In genomic region chr16:15142509-15143237, GRCh38 we compare ENCODE assay signal across 8 cellular contexts. TPM values are rescaled to one million over a fixed set of nuclear protein-coding genes. Genes with fewer than 3 reads are reported as not detected.
DNase-seq lines count a peak whose midpoint lies in the region; ATAC-seq, FAIRE-seq and TF ChIP-seq lines count a peak whose summit lies in the region.
"Not testable (repeated sequence)": the region's sequence is repeated elsewhere in the genome, so short reads cannot be mapped to it uniquely, and the experiment has no call there.

No MANE protein-coding gene starts in this region.

- dilution Hi-C loops in keratinocyte (cut with MboI; ENCODE audit: extremely low pct_ligation_motif_present, low sequenced_read_pairs) = not testable (repeated sequence)

- H3K9me3 ChIP-seq in heart left ventricle; keratinocyte (ENCODE audit: control insufficient read depth, low read depth, low read length); suprapubic skin; vagina: not testable (repeated sequence)

- 51 to 69% (median 65%) methylated on average over 12 to 22 of the region's 29 CpGs; no CpG with 5 or more reads in 1 of the 4 donors for WGBS in heart left ventricle, 4 donors
- WGBS in suprapubic skin = 25% methylated on average over 4 of the region's 29 CpGs

- H2AFZ ChIP-seq in keratinocyte (ENCODE audit: control insufficient read depth, low read length) = not testable (repeated sequence)

- H3K4me1 Mint-ChIP-seq in activated CD8-positive, alpha-beta memory T cell treated with anti-CD3 and anti-CD28 coated beads, Interleukin-2, amount 10 ng/mL, durations not matched to agents 7 days and 5 days = not testable (repeated sequence)

- H4K20me1 ChIP-seq in keratinocyte (ENCODE audit: control insufficient read depth, extremely low read depth, insufficient read depth, low read length) = not testable (repeated sequence)

- peak; percentile 81 for FAIRE-seq in keratinocyte (lab: Jason Lieb, UNC)

- ATAC-seq in activated CD8-positive, alpha-beta memory T cell treated with anti-CD3 and anti-CD28 coated beads, Interleukin-2, amount 10 ng/mL, durations not matched to agents 7 days and 5 days = not testable (repeated sequence)
- ATAC-seq in heart left ventricle = peak in 3 of 4 donors; percentile 15 to 41 (median 16)

- peaks cover 27% of the 10 kb centered on the region for H3K79me2 ChIP-seq in keratinocyte (ENCODE audit: control insufficient read depth, insufficient read depth, low read length)

- H3K9me1 ChIP-seq in keratinocyte (ENCODE audit: control insufficient read depth, extremely low read depth, insufficient read depth, low read length) = not testable (repeated sequence)

- not testable (repeated sequence) for H3K9ac ChIP-seq in keratinocyte (ENCODE audit: control insufficient read depth, extremely low read depth, insufficient read depth, low read length); rectal smooth muscle tissue (ENCODE audit: low read length)

- H3K4me3 ChIP-seq in H7 (ENCODE audit: insufficient read depth, low read depth, low read length); keratinocyte (ENCODE audit: control insufficient read depth in 2 of 3, extremely low read depth in 1 of 3, insufficient read depth in 2 of 3, low read depth in 1 of 3, low read length in 3 of 3); rectal smooth muscle tissue (ENCODE audit: low read length): not testable (repeated sequence)
- peak overlapping the region in 3 of 59 donors; percentile 4 to 44 (median 37) for H3K4me3 ChIP-seq in dorsolateral prefrontal cortex
- peak overlapping the region in 1 of 12 donors; percentile 13 for H3K4me3 ChIP-seq in heart left ventricle
- H3K4me3 ChIP-seq in suprapubic skin = peak overlapping the region; percentile 31
- peak overlapping the region; percentile 15 to 49 for H3K4me3 ChIP-seq in vagina

- DNase-seq in H7 = peak; percentile 6
- peak; percentile 25 for DNase-seq in activated CD8-positive, alpha-beta memory T cell treated with anti-CD3 and anti-CD28 coated beads, Interleukin-2, amount 10 ng/mL, durations not matched to agents 7 days and 5 days
- peak in 6 of 10 donors; percentile 35 to 72 (median 46) for DNase-seq in dorsolateral prefrontal cortex
- peak in 1 of 5 donors; percentile 53 for DNase-seq in heart left ventricle
- DNase-seq in keratinocyte (ENCODE audit: low read depth, low spot score); suprapubic skin (ENCODE audit: low spot score in 2 of 2); vagina (ENCODE audit: extremely low spot score in 2 of 2): not testable (repeated sequence)

- not testable (repeated sequence) for TF ChIP-seq POLR2A in heart left ventricle (IDR thresholded peaks at IDR 0.05); suprapubic skin (IDR thresholded peaks at IDR 0.05); vagina (IDR thresholded peaks at IDR 0.05)

- intact Hi-C loops in dorsolateral prefrontal cortex (cut with DNase I); heart left ventricle (cut with DNase I); vagina (cut with DNase I): not testable (repeated sequence)

- H3K27ac ChIP-seq in dorsolateral prefrontal cortex (peak overlapping the region in 35 of 59 donors; percentile 4 to 94 (median 56)), heart left ventricle (peak overlapping the region in 6 of 12 donors; percentile 23 to 94 (median 87)), rectal smooth muscle tissue (ENCODE audit: low read depth, low read length) (peak overlapping the region; percentile 94), vagina (peak overlapping the region; percentile 92)
- H3K27ac ChIP-seq in keratinocyte (ENCODE audit: control insufficient read depth, insufficient read depth, low read length); suprapubic skin: not testable (repeated sequence)

- TF ChIP-seq CTCF in dorsolateral prefrontal cortex (IDR thresholded peaks at IDR 0.05 in 54 of 56, conservative IDR thresholded peaks at IDR 0.05 in 2 of 56; ENCODE audit: low read depth in 1 of 56, partially characterized antibody in 56 of 56); heart left ventricle (IDR thresholded peaks at IDR 0.05); keratinocyte (optimal IDR thresholded peaks at IDR 0.05 in 1 of 3, IDR thresholded peaks at IDR 0.05 in 1 of 3, conservative IDR thresholded peaks at IDR 0.05 in 1 of 3; ENCODE audit: extremely low read depth in 1 of 3, insufficient read depth in 2 of 3, low read length in 3 of 3); suprapubic skin (IDR thresholded peaks at IDR 0.05); vagina (IDR thresholded peaks at IDR 0.05): not testable (repeated sequence)

- not testable (repeated sequence) for H3K27me3 Mint-ChIP-seq in activated CD8-positive, alpha-beta memory T cell treated with anti-CD3 and anti-CD28 coated beads, Interleukin-2, amount 10 ng/mL, durations not matched to agents 7 days and 5 days

- H3K36me3 Mint-ChIP-seq in activated CD8-positive, alpha-beta memory T cell treated with anti-CD3 and anti-CD28 coated beads, Interleukin-2, amount 10 ng/mL, durations not matched to agents 7 days and 5 days = not testable (repeated sequence)

- H3K4me1 ChIP-seq in heart left ventricle (peaks cover 0 to 68% (median 37%) of the 10 kb centered on the region in 12 donors), keratinocyte (ENCODE audit: control insufficient read depth, extremely low read depth, insufficient read depth, low read length) (peaks cover 51% of the 10 kb centered on the region), rectal smooth muscle tissue (ENCODE audit: control insufficient read depth, insufficient read depth, low read length) (peaks cover 40% of the 10 kb centered on the region), suprapubic skin (peaks cover 77% of the 10 kb centered on the region), vagina (peaks cover 72% of the 10 kb centered on the region)

- H3K27ac Mint-ChIP-seq in activated CD8-positive, alpha-beta memory T cell treated with anti-CD3 and anti-CD28 coated beads, Interleukin-2, amount 10 ng/mL, durations not matched to agents 7 days and 5 days = not testable (repeated sequence)

- not testable (repeated sequence) for H3K27me3 ChIP-seq in H7 (ENCODE audit: control insufficient read depth, insufficient read depth, low read length); dorsolateral prefrontal cortex; heart left ventricle; keratinocyte (ENCODE audit: control insufficient read depth, extremely low read depth, insufficient read depth, low read length); rectal smooth muscle tissue (ENCODE audit: control insufficient read depth, insufficient read depth, low read length); suprapubic skin; vagina

- TF ChIP-seq EP300 in suprapubic skin (IDR thresholded peaks at IDR 0.05) = not testable (repeated sequence)

- H3K4me2 ChIP-seq in keratinocyte (ENCODE audit: control insufficient read depth, extremely low read depth, insufficient read depth, low read depth, low read length) = not testable (repeated sequence)

- not testable (repeated sequence) for H3K4me3 Mint-ChIP-seq in activated CD8-positive, alpha-beta memory T cell treated with anti-CD3 and anti-CD28 coated beads, Interleukin-2, amount 10 ng/mL, durations not matched to agents 7 days and 5 days

- CTCF ChIA-PET in activated CD8-positive, alpha-beta memory T cell treated with anti-CD3 and anti-CD28 coated beads, Interleukin-2, amount 10 ng/mL, durations not matched to agents 7 days and 5 days (lab: Charles Lee) = not testable (repeated sequence)

- not testable (repeated sequence) for H3K36me3 ChIP-seq in H7 (replicated peaks; ENCODE audit: control insufficient read depth, insufficient read depth, low read length); heart left ventricle; keratinocyte (ENCODE audit: control insufficient read depth in 2 of 2, extremely low read depth in 1 of 2, insufficient read depth in 2 of 2, low read length in 2 of 2); rectal smooth muscle tissue (ENCODE audit: control insufficient read depth, insufficient read depth, low read length); suprapubic skin; vagina

- H3K9me3 Mint-ChIP-seq in activated CD8-positive, alpha-beta memory T cell treated with anti-CD3 and anti-CD28 coated beads, Interleukin-2, amount 10 ng/mL, durations not matched to agents 7 days and 5 days (ENCODE audit: low read depth) = not testable (repeated sequence)

RNA-seq across cellular contexts. Expression of gene RRN3, which starts 48.6 kb away (rescaled TPM):
- total RNA-seq in H7 (2014; rRNA removed; shearing (Covaris generic)) = 24.8 and 28.3 TPM in 2 replicates
- total RNA-seq in activated CD8-positive, alpha-beta memory T cell treated with anti-CD3 and anti-CD28 coated beads, Interleukin-2, amount 10 ng/mL, durations not matched to agents 7 days and 5 days = 10 to 100 TPM; 25.5 to 39.4 TPM
- total RNA-seq in dorsolateral prefrontal cortex = 10 to 100 TPM; 19.2 to 37.4 (median 27.2) TPM
- total RNA-seq in heart left ventricle = 10 to 100 TPM; 16.4 to 28.5 (median 19.2) TPM
- 10 to 100 TPM in 1 of 2 donors, 1 to 10 TPM in 1; 7.9 to 17.6 TPM for polyA plus RNA-seq in heart left ventricle
- 40.7 to 60.3 TPM (median 53.1 TPM) in 3 replicates for polyA plus RNA-seq in keratinocyte
- polyA plus RNA-seq in keratinocyte (2011; ENCODE audit: low read depth) = 39.3 TPM
- 28.6 and 54.5 TPM in 2 replicates for polyA plus RNA-seq in keratinocyte (2011; cell fraction: cytosol; rRNA removed)
- polyA plus RNA-seq in keratinocyte (2011; cell fraction: nucleus; rRNA removed) = 58.2 and 67.4 TPM in 2 replicates
- polyA plus RNA-seq in keratinocyte (2012; ENCODE audit: low replicate concordance) = 29.2 and 30.9 TPM in 2 replicates
- polyA minus RNA-seq in keratinocyte = 27.3 to 74.1 TPM (median 65.7 TPM) in 3 replicates
- 44.7 TPM for polyA minus RNA-seq in keratinocyte (2011; cell fraction: cytosol; rRNA and poly(A)+ RNA removed)
- polyA minus RNA-seq in keratinocyte (2011; cell fraction: nucleus; rRNA and poly(A)+ RNA removed) = 42.6 and 79.0 TPM in 2 replicates
- total RNA-seq in suprapubic skin = 10 to 100 TPM; 20.0 to 30.1 (median 23.5) TPM
- 24.8 TPM for total RNA-seq in vagina
